ENCODE assay signal across 11 cellular contexts in genomic region chr6:133955136-133955576, GRCh38. TPM values are rescaled to one million over a fixed set of nuclear protein-coding genes. Genes with fewer than 3 reads are reported as not detected.
DNase-seq lines count a peak whose midpoint lies in the region; ATAC-seq and TF ChIP-seq lines count a peak whose summit lies in the region.
"Had no signal": no experiment of that assay in that cellular context is flagged by ENCODE, and none has a peak within 500 bp of the region (broad histone marks: within the 10 kb centered on the region; RNA-seq: fewer than 3 reads in every experiment).

No MANE protein-coding gene starts in this region.

- H3K27ac Mint-ChIP-seq in activated CD8-positive, alpha-beta T cell treated with anti-CD3 and anti-CD28 coated beads, Interleukin-2, amount 10 ng/mL, durations not matched to agents 7 days and 5 days = no peak overlapping the region

- H3K27ac ChIP-seq in ACC112 (ENCODE audit: low read depth, low read length) (no peak overlapping the region), iPS-18a (ENCODE audit: low read length) (no peak overlapping the region)

- H3K27me3 Mint-ChIP-seq in activated CD8-positive, alpha-beta T cell treated with anti-CD3 and anti-CD28 coated beads, Interleukin-2, amount 10 ng/mL, durations not matched to agents 7 days and 5 days (ENCODE audit: low read depth) = peaks cover 5% of the 10 kb centered on the region

- no peak overlapping the region for H3K9ac ChIP-seq in iPS-18a (ENCODE audit: low read length)

- H3K36me3 ChIP-seq in ACC112 (ENCODE audit: insufficient read depth, low read length) (no peaks in the 10 kb centered on the region), iPS-18a (ENCODE audit: control insufficient read depth, low read depth, low read length) (no peaks in the 10 kb centered on the region)

- ATAC-seq in activated CD8-positive, alpha-beta T cell treated with anti-CD3 and anti-CD28 coated beads, Interleukin-2, amount 10 ng/mL, durations not matched to agents 7 days and 5 days = no peak
- no peak for ATAC-seq in GM19035 (IDR thresholded peaks at IDR 0.05; ENCODE audit: unreplicated experiment)

- peaks cover 6% of the 10 kb centered on the region for H3K36me3 Mint-ChIP-seq in activated CD8-positive, alpha-beta T cell treated with anti-CD3 and anti-CD28 coated beads, Interleukin-2, amount 10 ng/mL, durations not matched to agents 7 days and 5 days (ENCODE audit: low read depth)

- CTCF ChIA-PET in activated CD8-positive, alpha-beta T cell treated with anti-CD3 and anti-CD28 coated beads, Interleukin-2, amount 10 ng/mL, durations not matched to agents 7 days and 5 days (lab: Charles Lee) = interaction anchor here (0.7 to 6.0 kb wide), 7 partner anchors 11 to 156 kb away, joined by 3 to 38 read pairs (median 23); no protein-coding TSS in a partner anchor

- H3K79me2 ChIP-seq in ACC112 (ENCODE audit: control insufficient read depth, insufficient read depth, low read length, unreplicated experiment) = peaks cover 69% of the 10 kb centered on the region

- H3K27me3 ChIP-seq in ACC112 (ENCODE audit: insufficient read depth, low read length) (no peaks in the 10 kb centered on the region), iPS-18a (ENCODE audit: control insufficient read depth, insufficient read depth, low read length) (peaks cover 7% of the 10 kb centered on the region)

- H3K9me3 Mint-ChIP-seq in activated CD8-positive, alpha-beta T cell treated with anti-CD3 and anti-CD28 coated beads, Interleukin-2, amount 10 ng/mL, durations not matched to agents 7 days and 5 days (ENCODE audit: insufficient read depth) = no peaks in the 10 kb centered on the region

- H3K9me3 ChIP-seq in iPS-18a (ENCODE audit: control insufficient read depth, low read depth, low read length) = no peaks in the 10 kb centered on the region

- DNase-seq in GM12864 (ENCODE audit: low read depth) = no peak
- DNase-seq in activated CD8-positive, alpha-beta T cell treated with anti-CD3 and anti-CD28 coated beads, Interleukin-2, amount 10 ng/mL, durations not matched to agents 7 days and 5 days = no peak
- DNase-seq in COLO829 (ENCODE audit: low spot score) = no peak
- DNase-seq in NCI-H2081 treated with DMSO at 0.1 percent for 48 hours (lab: John Stamatoyannopoulos, UW) = no peak
- no peak for DNase-seq in activated effector memory CD4-positive, alpha-beta T cell treated with Interleukin-2 at 50 U/mL for 16 hours
- DNase-seq: activated CD8-positive, alpha-beta memory T cell treated with anti-CD3 and anti-CD28 coated beads, Interleukin-2, amount 50 U/mL, for 48 hours; hippocampal formation; SIG-M5 had no signal

- H3K4me1 ChIP-seq in ACC112 (ENCODE audit: control insufficient read depth, insufficient read depth, low read length, unreplicated experiment) (peaks cover 22% of the 10 kb centered on the region), iPS-18a (ENCODE audit: control insufficient read depth, low read depth, low read length) (peaks cover 15% of the 10 kb centered on the region)

- peaks cover 55% of the 10 kb centered on the region for H3K4me1 Mint-ChIP-seq in activated CD8-positive, alpha-beta T cell treated with anti-CD3 and anti-CD28 coated beads, Interleukin-2, amount 10 ng/mL, durations not matched to agents 7 days and 5 days (ENCODE audit: low read depth)

- H2AFZ ChIP-seq in ACC112 (ENCODE audit: low read length, unreplicated experiment) = no peak overlapping the region

- POLR2A ChIA-PET in activated CD8-positive, alpha-beta T cell treated with anti-CD3 and anti-CD28 coated beads, Interleukin-2, amount 10 ng/mL, durations not matched to agents 7 days and 5 days (lab: Charles Lee) = no interaction called here

- peak overlapping the region; percentile 95 for H3K4me3 Mint-ChIP-seq in activated CD8-positive, alpha-beta T cell treated with anti-CD3 and anti-CD28 coated beads, Interleukin-2, amount 10 ng/mL, durations not matched to agents 7 days and 5 days

- peak overlapping the region; percentile 85 for H3K4me3 ChIP-seq in ACC112 (ENCODE audit: low read depth, low read length)
- H3K4me3 ChIP-seq in GM12864 (ENCODE audit: low read depth, low read length) = peak overlapping the region; percentile 79
- peak overlapping the region; percentile 70 for H3K4me3 ChIP-seq in iPS-18a (ENCODE audit: low read length)

- TF ChIP-seq CTCF in GM12864 (IDR thresholded peaks at IDR 0.05; ENCODE audit: low read depth, low read length, missing control alignments) = no peak

RNA-seq across cellular contexts. Expression of gene TBPL1, which starts 2.1 kb away (rescaled TPM):
- total RNA-seq in activated CD8-positive, alpha-beta T cell treated with anti-CD3 and anti-CD28 coated beads, Interleukin-2, amount 10 ng/mL, durations not matched to agents 7 days and 5 days = 10 to 100 TPM; 29.1 to 35.2 TPM
